In genomic region chr14:23469127-23469905, GRCh38 we compare ENCODE assay signal across 1 cellular context.
TF ChIP-seq lines count a peak whose summit lies in the region.

TSS of gene NGDN (plus strand) at chr14:23469703. CDS start at chr14:23469716, 13 bp downstream.

TF ChIP-seq in IMR-90, 13 proteins besides CTCF, POLR2A, EP300 and RAD21 (continued from another document):
- TF ChIP-seq USF2 (IDR thresholded peaks at IDR 0.05; ENCODE audit: low read depth, low read length) = no peak
